In the genomic region with DNA sequence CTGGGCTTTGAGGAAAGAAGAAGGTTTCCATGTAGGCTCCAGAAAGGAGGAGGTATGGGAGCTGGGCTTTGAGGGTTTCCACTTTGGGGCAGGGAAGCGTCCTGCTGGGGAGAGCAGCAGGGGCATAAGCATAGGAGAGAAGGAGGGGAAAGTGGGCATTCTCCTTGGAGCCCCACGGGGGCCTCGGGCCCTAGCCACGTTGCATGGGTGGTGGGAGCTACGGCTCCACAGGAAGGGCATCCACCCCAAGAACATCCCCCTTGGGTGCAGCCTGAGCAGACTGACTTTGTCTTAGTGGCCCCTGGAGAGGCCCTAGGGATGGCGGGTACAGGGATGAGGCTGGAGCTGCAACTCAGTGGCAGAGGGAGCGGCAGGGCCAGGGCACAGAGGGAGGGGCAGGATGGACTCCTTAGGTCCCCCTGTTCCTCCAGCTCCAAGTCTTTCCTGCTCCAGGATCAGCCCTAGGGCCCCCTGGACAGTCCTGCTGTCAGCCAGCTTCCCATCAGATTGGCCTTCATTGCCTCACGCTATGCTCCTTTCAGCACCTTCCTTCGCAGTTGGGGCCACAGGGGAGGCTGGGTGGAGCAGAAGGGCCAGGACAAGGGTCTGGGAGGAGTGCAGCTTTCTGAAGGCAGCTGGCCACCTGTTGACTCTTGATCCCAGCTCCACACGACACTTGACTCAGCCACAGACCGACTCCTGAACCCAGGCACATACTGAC, we compare ENCODE assay signal across 14 cellular contexts. TPM values are rescaled to one million over a fixed set of nuclear protein-coding genes. Genes with fewer than 3 reads are reported as not detected.
A peak's percentile ranks its signal among the peaks of the same experiment; 100 is the strongest.
DNase-seq lines count a peak whose midpoint lies in the region; TF ChIP-seq lines count a peak whose summit lies in the region.
"Had no signal": no experiment of that assay in that cellular context is flagged by ENCODE, and none has a peak within 500 bp of the region (broad histone marks: within the 10 kb centered on the region; RNA-seq: fewer than 3 reads in every experiment).

No MANE protein-coding gene starts in this region.

- H3K4me1 ChIP-seq in breast epithelium (peaks cover 0 to 3% of the 10 kb centered on the region in 2 donors), osteoblast (ENCODE audit: insufficient read depth, low read length) (no peaks in the 10 kb centered on the region)

- no peaks in the 10 kb centered on the region for H4K20me1 ChIP-seq in osteoblast (ENCODE audit: insufficient read depth, low read length)

- H3K9me3 ChIP-seq in breast epithelium, result peaks cover 0 to 5% of the 10 kb centered on the region in 2 donors
- H3K9me3 ChIP-seq in osteoblast (ENCODE audit: low read depth, low read length), result no peaks in the 10 kb centered on the region

- TF ChIP-seq CTCF in MCF 10A (IDR thresholded peaks at IDR 0.05; ENCODE audit: unreplicated experiment) (no peak), breast epithelium (IDR thresholded peaks at IDR 0.05) (no peak), osteoblast (IDR thresholded peaks at IDR 0.05; ENCODE audit: extremely low read depth, low read depth, low read length) (no peak)

- DNase-seq in MCF 10A (ENCODE audit: unreplicated experiment), result no peak
- no peak for DNase-seq in breast epithelium (ENCODE audit: low spot score in 2 of 2)
- DNase-seq in H7, result peak; percentile 18
- DNase-seq in ecto neural progenitor cell (ENCODE audit: low spot score), result peak; percentile 36
- DNase-seq in osteoblast (ENCODE audit: insufficient read length, low spot score, missing footprints), result peak; percentile 68
- no peak for DNase-seq in cerebellum (ENCODE audit: low spot score)
- no peak for DNase-seq in globus pallidus (ENCODE audit: low spot score)
- DNase-seq: DMS153, DMS79 treated with DMSO at 0.1 percent for 48 hours had no signal

- no TSS peak for BruUV-seq in MCF 10A (replicated peaks; lab: Mats Ljungman, UMichigan)

- TF ChIP-seq POLR2A in breast epithelium (IDR thresholded peaks at IDR 0.05), result no peak

- no peak overlapping the region for H3K4me3 ChIP-seq in breast epithelium
- no peak overlapping the region for H3K4me3 ChIP-seq in H7 (ENCODE audit: insufficient read depth, low read depth, low read length)
- no peak overlapping the region for H3K4me3 ChIP-seq in osteoblast (ENCODE audit: insufficient read depth, low read length)

- intact Hi-C loops in MCF 10A (cut with micrococcal nuclease) (no loop called here), breast epithelium (cut with DNase I; ENCODE audit: low total_unique reads) (no loop called here)

- no peaks in the 10 kb centered on the region for H3K79me2 ChIP-seq in osteoblast (ENCODE audit: insufficient read depth, low read length)

- no peaks in the 10 kb centered on the region for H3K36me3 Mint-ChIP-seq in MCF 10A (ENCODE audit: insufficient read depth, unreplicated experiment)
- H3K36me3 Mint-ChIP-seq: CD4-positive, alpha-beta memory T cell had no signal

- H3K27me3 Mint-ChIP-seq in MCF 10A (ENCODE audit: insufficient read depth, unreplicated experiment), result no peaks in the 10 kb centered on the region

- H3K27ac ChIP-seq in breast epithelium (no peak overlapping the region), osteoblast (ENCODE audit: low read depth, low read length) (no peak overlapping the region)

- H3K27ac Mint-ChIP-seq in MCF 10A (ENCODE audit: low read depth, unreplicated experiment), result peak overlapping the region; percentile 1
- H3K27ac Mint-ChIP-seq: B cell; CD4-positive, alpha-beta memory T cell had no signal

- H3K4me3 Mint-ChIP-seq in MCF 10A (ENCODE audit: unreplicated experiment), result no peak overlapping the region
- H3K4me3 Mint-ChIP-seq: B cell; CD4-positive, alpha-beta memory T cell had no signal

- CTCF ChIA-PET in MCF 10A (lab: Yijun Ruan, JAX), result interaction anchor here (0.6 to 1.1 kb wide), 2 partner anchors 11 to 587 kb away, joined by 3 to 5 read pairs; no protein-coding TSS in a partner anchor

- H3K27me3 ChIP-seq in breast epithelium (no peaks in the 10 kb centered on the region), H7 (ENCODE audit: control insufficient read depth, insufficient read depth, low read length) (no peaks in the 10 kb centered on the region), osteoblast (ENCODE audit: insufficient read depth, low read length) (peaks cover 12% of the 10 kb centered on the region)

- no peak overlapping the region for H3K4me2 ChIP-seq in osteoblast (ENCODE audit: insufficient read depth, low read length)

- POLR2A ChIA-PET in MCF 10A (lab: Yijun Ruan, JAX), result interaction anchor here (0.6 to 0.7 kb wide), 2 partner anchors 10 to 41 kb away, joined by 4 read pairs; no protein-coding TSS in a partner anchor

- H3K4me1 Mint-ChIP-seq in MCF 10A (ENCODE audit: insufficient read depth, unreplicated experiment), result peaks cover 12% of the 10 kb centered on the region
- H3K4me1 Mint-ChIP-seq: B cell; CD4-positive, alpha-beta memory T cell had no signal

- H3K9me3 Mint-ChIP-seq in MCF 10A (ENCODE audit: unreplicated experiment), result no peaks in the 10 kb centered on the region

- no peaks in the 10 kb centered on the region for H3K36me3 ChIP-seq in breast epithelium
- H3K36me3 ChIP-seq in H7 (replicated peaks; ENCODE audit: control insufficient read depth, insufficient read depth, low read length), result no peaks in the 10 kb centered on the region
- H3K36me3 ChIP-seq in osteoblast (ENCODE audit: insufficient read depth, low read length), result no peaks in the 10 kb centered on the region

- no peak overlapping the region for H2AFZ ChIP-seq in osteoblast (ENCODE audit: low read length)

RNA-seq across cellular contexts. Expression of gene PRR20G, which starts 22.9 kb away (rescaled TPM):
- total RNA-seq in MCF 10A (2022) (not detected in 2 replicates), breast epithelium (not detected), osteoblast (not detected in 2 replicates), cerebellum (not detected)
- 0.22 TPM in 1 of 2 replicates, not detected in the other for total RNA-seq in H7 (2014; rRNA removed; shearing (Covaris generic))
- total RNA-seq: B cell; CD4-positive, alpha-beta memory T cell; H4; HT-29; IMR-90 had no signal

Comparison
In these comparisons a context has a peak if more than half of its experiments do, and no peak if none do; other contexts are left out.
1. DNase-seq: peak in H7 (single experiment), ecto neural progenitor cell (single experiment) and osteoblast (single experiment); none in MCF 10A (single experiment), breast epithelium (0 of 2), cerebellum (single experiment) and globus pallidus (single experiment).